Comparison of ENCODE assay signal across 1 cellular context in the genomic region with DNA sequence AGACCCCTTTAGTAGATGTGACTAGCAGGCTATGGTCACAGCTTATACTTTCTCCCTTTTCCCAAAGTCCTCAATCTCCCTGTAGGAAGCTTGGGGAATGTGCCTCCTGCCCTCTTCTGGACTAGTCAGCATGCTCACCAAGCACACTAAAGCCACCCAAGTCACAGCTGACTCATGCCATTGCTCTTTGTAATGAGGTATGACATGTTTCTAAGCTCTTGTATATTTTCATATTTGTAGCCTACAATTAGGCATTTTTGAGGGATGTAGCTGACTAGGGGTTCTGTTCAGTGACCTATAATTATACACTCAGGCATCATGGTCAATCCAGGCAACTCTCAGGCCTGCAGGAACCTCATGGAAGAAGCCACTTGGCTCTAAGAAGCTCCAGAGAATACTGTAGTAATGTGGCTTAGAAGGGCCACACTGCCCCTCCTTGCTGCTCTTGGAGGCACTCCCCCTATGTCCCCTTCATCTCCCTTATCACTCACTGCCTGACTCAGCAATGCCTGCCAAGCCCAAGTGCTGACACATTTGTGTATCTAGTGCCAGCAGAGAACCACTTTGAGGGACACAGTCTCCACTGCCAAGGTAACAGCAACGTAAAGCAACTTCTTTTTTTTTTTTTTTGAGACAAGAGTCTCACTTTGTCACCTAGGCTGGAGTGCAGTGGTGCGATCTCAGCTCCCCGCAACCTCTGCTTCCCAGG.
TF ChIP-seq lines count a peak whose summit lies in the region.

No MANE protein-coding gene starts in this region.

TF ChIP-seq in HepG2, 621 proteins besides CTCF, POLR2A, EP300 and RAD21 (continued from another document):
- TF ChIP-seq ZNF883 (CRISPR knock-in tag; IDR thresholded peaks at IDR 0.05; ENCODE audit: not compliant biosample characterization) (no peak), ZBTB7A (CRISPR knock-in tag; IDR thresholded peaks at IDR 0.05) (no peak), ZNF510 (CRISPR knock-in tag; IDR thresholded peaks at IDR 0.05; ENCODE audit: low read depth) (no peak), NR2C2 (CRISPR knock-in tag; IDR thresholded peaks at IDR 0.05; ENCODE audit: borderline replicate concordance) (no peak), NONO (IDR thresholded peaks at IDR 0.05) (no peak), NONO (CRISPR knock-in tag; conservative IDR thresholded peaks at IDR 0.05) (no peak), ZNF383 (CRISPR knock-in tag; IDR thresholded peaks at IDR 0.05; ENCODE audit: borderline replicate concordance) (no peak), STAG1 (CRISPR knock-in tag; IDR thresholded peaks at IDR 0.05) (peak; percentile 52), ZMYM3 (CRISPR knock-in tag; IDR thresholded peaks at IDR 0.05) (no peak), ZNF7 (CRISPR knock-in tag; IDR thresholded peaks at IDR 0.05) (peak; percentile 96), HDAC6 (IDR thresholded peaks at IDR 0.05; ENCODE audit: low read depth, low read length) (no peak), ZNF354B (CRISPR knock-in tag; IDR thresholded peaks at IDR 0.05) (no peak), ZBTB1 (CRISPR knock-in tag; IDR thresholded peaks at IDR 0.05; ENCODE audit: borderline replicate concordance) (no peak), ZNF468 (CRISPR knock-in tag; IDR thresholded peaks at IDR 0.05) (no peak), ARNT2 (CRISPR knock-in tag; IDR thresholded peaks at IDR 0.05; ENCODE audit: low read depth) (no peak)
- TF ChIP-seq, protein P1, sequence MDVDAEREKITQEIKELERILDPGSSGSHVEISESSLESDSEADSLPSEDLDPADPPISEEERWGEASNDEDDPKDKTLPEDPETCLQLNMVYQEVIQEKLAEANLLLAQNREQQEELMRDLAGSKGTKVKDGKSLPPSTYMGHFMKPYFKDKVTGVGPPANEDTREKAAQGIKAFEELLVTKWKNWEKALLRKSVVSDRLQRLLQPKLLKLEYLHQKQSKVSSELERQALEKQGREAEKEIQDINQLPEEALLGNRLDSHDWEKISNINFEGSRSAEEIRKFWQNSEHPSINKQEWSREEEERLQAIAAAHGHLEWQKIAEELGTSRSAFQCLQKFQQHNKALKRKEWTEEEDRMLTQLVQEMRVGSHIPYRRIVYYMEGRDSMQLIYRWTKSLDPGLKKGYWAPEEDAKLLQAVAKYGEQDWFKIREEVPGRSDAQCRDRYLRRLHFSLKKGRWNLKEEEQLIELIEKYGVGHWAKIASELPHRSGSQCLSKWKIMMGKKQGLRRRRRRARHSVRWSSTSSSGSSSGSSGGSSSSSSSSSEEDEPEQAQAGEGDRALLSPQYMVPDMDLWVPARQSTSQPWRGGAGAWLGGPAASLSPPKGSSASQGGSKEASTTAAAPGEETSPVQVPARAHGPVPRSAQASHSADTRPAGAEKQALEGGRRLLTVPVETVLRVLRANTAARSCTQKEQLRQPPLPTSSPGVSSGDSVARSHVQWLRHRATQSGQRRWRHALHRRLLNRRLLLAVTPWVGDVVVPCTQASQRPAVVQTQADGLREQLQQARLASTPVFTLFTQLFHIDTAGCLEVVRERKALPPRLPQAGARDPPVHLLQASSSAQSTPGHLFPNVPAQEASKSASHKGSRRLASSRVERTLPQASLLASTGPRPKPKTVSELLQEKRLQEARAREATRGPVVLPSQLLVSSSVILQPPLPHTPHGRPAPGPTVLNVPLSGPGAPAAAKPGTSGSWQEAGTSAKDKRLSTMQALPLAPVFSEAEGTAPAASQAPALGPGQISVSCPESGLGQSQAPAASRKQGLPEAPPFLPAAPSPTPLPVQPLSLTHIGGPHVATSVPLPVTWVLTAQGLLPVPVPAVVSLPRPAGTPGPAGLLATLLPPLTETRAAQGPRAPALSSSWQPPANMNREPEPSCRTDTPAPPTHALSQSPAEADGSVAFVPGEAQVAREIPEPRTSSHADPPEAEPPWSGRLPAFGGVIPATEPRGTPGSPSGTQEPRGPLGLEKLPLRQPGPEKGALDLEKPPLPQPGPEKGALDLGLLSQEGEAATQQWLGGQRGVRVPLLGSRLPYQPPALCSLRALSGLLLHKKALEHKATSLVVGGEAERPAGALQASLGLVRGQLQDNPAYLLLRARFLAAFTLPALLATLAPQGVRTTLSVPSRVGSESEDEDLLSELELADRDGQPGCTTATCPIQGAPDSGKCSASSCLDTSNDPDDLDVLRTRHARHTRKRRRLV (CRISPR knock-in tag; IDR thresholded peaks at IDR 0.05): no peak
- TF ChIP-seq, protein P2, sequence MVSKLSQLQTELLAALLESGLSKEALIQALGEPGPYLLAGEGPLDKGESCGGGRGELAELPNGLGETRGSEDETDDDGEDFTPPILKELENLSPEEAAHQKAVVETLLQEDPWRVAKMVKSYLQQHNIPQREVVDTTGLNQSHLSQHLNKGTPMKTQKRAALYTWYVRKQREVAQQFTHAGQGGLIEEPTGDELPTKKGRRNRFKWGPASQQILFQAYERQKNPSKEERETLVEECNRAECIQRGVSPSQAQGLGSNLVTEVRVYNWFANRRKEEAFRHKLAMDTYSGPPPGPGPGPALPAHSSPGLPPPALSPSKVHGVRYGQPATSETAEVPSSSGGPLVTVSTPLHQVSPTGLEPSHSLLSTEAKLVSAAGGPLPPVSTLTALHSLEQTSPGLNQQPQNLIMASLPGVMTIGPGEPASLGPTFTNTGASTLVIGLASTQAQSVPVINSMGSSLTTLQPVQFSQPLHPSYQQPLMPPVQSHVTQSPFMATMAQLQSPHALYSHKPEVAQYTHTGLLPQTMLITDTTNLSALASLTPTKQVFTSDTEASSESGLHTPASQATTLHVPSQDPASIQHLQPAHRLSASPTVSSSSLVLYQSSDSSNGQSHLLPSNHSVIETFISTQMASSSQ (IDR thresholded peaks at IDR 0.05; ENCODE audit: low read depth): no peak
- TF ChIP-seq, protein P2 (CRISPR knock-in tag; IDR thresholded peaks at IDR 0.05; ENCODE audit: borderline replicate concordance): no peak
- TF ChIP-seq, protein P3, sequence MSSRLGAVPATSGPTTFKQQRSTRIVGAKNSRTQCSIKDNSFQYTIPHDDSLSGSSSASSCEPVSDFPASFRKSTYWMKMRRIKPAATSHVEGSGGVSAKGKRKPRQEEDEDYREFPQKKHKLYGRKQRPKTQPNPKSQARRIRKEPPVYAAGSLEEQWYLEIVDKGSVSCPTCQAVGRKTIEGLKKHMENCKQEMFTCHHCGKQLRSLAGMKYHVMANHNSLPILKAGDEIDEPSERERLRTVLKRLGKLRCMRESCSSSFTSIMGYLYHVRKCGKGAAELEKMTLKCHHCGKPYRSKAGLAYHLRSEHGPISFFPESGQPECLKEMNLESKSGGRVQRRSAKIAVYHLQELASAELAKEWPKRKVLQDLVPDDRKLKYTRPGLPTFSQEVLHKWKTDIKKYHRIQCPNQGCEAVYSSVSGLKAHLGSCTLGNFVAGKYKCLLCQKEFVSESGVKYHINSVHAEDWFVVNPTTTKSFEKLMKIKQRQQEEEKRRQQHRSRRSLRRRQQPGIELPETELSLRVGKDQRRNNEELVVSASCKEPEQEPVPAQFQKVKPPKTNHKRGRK (CRISPR knock-in tag; IDR thresholded peaks at IDR 0.05): no peak
- TF ChIP-seq, protein P4, sequence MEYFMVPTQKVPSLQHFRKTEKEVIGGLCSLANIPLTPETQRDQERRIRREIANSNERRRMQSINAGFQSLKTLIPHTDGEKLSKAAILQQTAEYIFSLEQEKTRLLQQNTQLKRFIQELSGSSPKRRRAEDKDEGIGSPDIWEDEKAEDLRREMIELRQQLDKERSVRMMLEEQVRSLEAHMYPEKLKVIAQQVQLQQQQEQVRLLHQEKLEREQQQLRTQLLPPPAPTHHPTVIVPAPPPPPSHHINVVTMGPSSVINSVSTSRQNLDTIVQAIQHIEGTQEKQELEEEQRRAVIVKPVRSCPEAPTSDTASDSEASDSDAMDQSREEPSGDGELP (IDR thresholded peaks at IDR 0.05; ENCODE audit: borderline replicate concordance, low read depth): peak; percentile 27; the same call in 1 of the 2 replicates
- TF ChIP-seq, protein P5, sequence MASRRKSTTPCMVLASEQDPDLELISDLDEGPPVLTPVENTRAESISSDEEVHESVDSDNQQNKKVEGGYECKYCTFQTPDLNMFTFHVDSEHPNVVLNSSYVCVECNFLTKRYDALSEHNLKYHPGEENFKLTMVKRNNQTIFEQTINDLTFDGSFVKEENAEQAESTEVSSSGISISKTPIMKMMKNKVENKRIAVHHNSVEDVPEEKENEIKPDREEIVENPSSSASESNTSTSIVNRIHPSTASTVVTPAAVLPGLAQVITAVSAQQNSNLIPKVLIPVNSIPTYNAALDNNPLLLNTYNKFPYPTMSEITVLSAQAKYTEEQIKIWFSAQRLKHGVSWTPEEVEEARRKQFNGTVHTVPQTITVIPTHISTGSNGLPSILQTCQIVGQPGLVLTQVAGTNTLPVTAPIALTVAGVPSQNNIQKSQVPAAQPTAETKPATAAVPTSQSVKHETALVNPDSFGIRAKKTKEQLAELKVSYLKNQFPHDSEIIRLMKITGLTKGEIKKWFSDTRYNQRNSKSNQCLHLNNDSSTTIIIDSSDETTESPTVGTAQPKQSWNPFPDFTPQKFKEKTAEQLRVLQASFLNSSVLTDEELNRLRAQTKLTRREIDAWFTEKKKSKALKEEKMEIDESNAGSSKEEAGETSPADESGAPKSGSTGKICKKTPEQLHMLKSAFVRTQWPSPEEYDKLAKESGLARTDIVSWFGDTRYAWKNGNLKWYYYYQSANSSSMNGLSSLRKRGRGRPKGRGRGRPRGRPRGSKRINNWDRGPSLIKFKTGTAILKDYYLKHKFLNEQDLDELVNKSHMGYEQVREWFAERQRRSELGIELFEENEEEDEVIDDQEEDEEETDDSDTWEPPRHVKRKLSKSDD (CRISPR knock-in tag; IDR thresholded peaks at IDR 0.05; ENCODE audit: low read depth): no peak
- TF ChIP-seq, protein P6, sequence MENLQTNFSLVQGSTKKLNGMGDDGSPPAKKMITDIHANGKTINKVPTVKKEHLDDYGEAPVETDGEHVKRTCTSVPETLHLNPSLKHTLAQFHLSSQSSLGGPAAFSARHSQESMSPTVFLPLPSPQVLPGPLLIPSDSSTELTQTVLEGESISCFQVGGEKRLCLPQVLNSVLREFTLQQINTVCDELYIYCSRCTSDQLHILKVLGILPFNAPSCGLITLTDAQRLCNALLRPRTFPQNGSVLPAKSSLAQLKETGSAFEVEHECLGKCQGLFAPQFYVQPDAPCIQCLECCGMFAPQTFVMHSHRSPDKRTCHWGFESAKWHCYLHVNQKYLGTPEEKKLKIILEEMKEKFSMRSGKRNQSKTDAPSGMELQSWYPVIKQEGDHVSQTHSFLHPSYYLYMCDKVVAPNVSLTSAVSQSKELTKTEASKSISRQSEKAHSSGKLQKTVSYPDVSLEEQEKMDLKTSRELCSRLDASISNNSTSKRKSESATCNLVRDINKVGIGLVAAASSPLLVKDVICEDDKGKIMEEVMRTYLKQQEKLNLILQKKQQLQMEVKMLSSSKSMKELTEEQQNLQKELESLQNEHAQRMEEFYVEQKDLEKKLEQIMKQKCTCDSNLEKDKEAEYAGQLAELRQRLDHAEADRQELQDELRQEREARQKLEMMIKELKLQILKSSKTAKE (CRISPR knock-in tag; IDR thresholded peaks at IDR 0.05; ENCODE audit: borderline replicate concordance): no peak
- TF ChIP-seq, protein P7, sequence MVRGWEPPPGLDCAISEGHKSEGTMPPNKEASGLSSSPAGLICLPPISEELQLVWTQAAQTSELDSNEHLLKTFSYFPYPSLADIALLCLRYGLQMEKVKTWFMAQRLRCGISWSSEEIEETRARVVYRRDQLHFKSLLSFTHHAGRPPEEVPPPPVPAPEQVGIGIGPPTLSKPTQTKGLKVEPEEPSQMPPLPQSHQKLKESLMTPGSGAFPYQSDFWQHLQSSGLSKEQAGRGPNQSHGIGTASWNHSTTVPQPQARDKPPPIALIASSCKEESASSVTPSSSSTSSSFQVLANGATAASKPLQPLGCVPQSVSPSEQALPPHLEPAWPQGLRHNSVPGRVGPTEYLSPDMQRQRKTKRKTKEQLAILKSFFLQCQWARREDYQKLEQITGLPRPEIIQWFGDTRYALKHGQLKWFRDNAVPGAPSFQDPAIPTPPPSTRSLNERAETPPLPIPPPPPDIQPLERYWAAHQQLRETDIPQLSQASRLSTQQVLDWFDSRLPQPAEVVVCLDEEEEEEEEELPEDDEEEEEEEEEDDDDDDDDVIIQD (CRISPR knock-in tag; IDR thresholded peaks at IDR 0.05; ENCODE audit: low read depth): no peak
